8 cellular contexts compared by ENCODE assay signal in genomic region chr2:42360493-42360889, GRCh38.
DNase-seq lines count a peak whose midpoint lies in the region; ATAC-seq and TF ChIP-seq lines count a peak whose summit lies in the region.

No MANE protein-coding gene starts in this region.

- H3K79me2 ChIP-seq in OCI-LY1 (ENCODE audit: insufficient read depth, low read length), result peaks cover 52% of the 10 kb centered on the region

- H4K20me1 ChIP-seq in OCI-LY1 (ENCODE audit: insufficient read depth, low read length), result no peaks in the 10 kb centered on the region

- H3K4me3 ChIP-seq in OCI-LY1 (ENCODE audit: low read depth, low read length, poor library complexity, severe bottlenecking), result peak overlapping the region; percentile 87
- H3K4me3 ChIP-seq in endocrine pancreas (ENCODE audit: control insufficient read depth, insufficient read depth, low read length), result peak overlapping the region; percentile 95

- H3K9me3 ChIP-seq in OCI-LY1 (ENCODE audit: low read length) (no peaks in the 10 kb centered on the region), endocrine pancreas (ENCODE audit: control insufficient read depth, low read length) (no peaks in the 10 kb centered on the region)

- peak overlapping the region; percentile 74 for H3K4me2 ChIP-seq in OCI-LY1 (ENCODE audit: low read length)

- ATAC-seq in GM19351 (IDR thresholded peaks at IDR 0.05; ENCODE audit: unreplicated experiment) (no peak), HG03432 (IDR thresholded peaks at IDR 0.05; ENCODE audit: unreplicated experiment) (no peak), HG03342 (IDR thresholded peaks at IDR 0.05; ENCODE audit: unreplicated experiment) (no peak)

- peaks cover 6% of the 10 kb centered on the region; the same call in 1 of the 2 replicates for H3K36me3 ChIP-seq in OCI-LY1 (ENCODE audit: insufficient read depth, low read length)
- H3K36me3 ChIP-seq in endocrine pancreas (ENCODE audit: control insufficient read depth, insufficient read depth, low read length), result no peaks in the 10 kb centered on the region

- DNase-seq in nephron progenitor cell (no peak), glomerular visceral epithelial cell (ENCODE audit: extremely low spot score) (no peak)

- TF ChIP-seq CTCF in C4-2B (conservative IDR thresholded peaks at IDR 0.05) (no peak), OCI-LY1 (IDR thresholded peaks at IDR 0.05; ENCODE audit: low read length) (no peak), nephron progenitor cell (IDR thresholded peaks at IDR 0.05) (no peak)

- H3K27me3 Mint-ChIP-seq in nephron progenitor cell (ENCODE audit: low read depth, poor library complexity), result peaks cover 13% of the 10 kb centered on the region

- no peaks in the 10 kb centered on the region for H3K9me2 ChIP-seq in OCI-LY1 (ENCODE audit: low read depth, low read length)

- no peaks in the 10 kb centered on the region for H3F3A ChIP-seq in OCI-LY1 (ENCODE audit: insufficient read depth, low read length)

- H3K4me1 ChIP-seq in OCI-LY1 (ENCODE audit: insufficient read depth, low read length, severe bottlenecking), result peaks cover 32% of the 10 kb centered on the region
- peaks cover 12% of the 10 kb centered on the region for H3K4me1 ChIP-seq in endocrine pancreas (ENCODE audit: control insufficient read depth, insufficient read depth, low read length)

- no peak overlapping the region for H2AFZ ChIP-seq in OCI-LY1 (ENCODE audit: low read length)

- H3K4me3 Mint-ChIP-seq in nephron progenitor cell, result peak overlapping the region; percentile 91

- peak overlapping the region; percentile 87 for H3K9ac ChIP-seq in OCI-LY1 (ENCODE audit: low read length)
- H3K9ac ChIP-seq in endocrine pancreas (ENCODE audit: control insufficient read depth, insufficient read depth, low read length), result peak overlapping the region; percentile 74

- peaks cover 74% of the 10 kb centered on the region for H3K4me1 Mint-ChIP-seq in nephron progenitor cell

- H3K9me3 Mint-ChIP-seq in nephron progenitor cell, result no peaks in the 10 kb centered on the region

- peak overlapping the region; percentile 100 for H3K27ac Mint-ChIP-seq in nephron progenitor cell

- H3K27ac ChIP-seq in C4-2B (peak overlapping the region; percentile 97), OCI-LY1 (ENCODE audit: low read depth, low read length, poor library complexity, severe bottlenecking) (peak overlapping the region; percentile 90)

- H3K27me3 ChIP-seq in OCI-LY1 (ENCODE audit: insufficient read depth, low read length) (no peaks in the 10 kb centered on the region), endocrine pancreas (ENCODE audit: control insufficient read depth, insufficient read depth, low read length) (no peaks in the 10 kb centered on the region)

- H3K36me3 Mint-ChIP-seq in nephron progenitor cell (ENCODE audit: low read depth), result peaks cover 15% of the 10 kb centered on the region
